Comparison of ENCODE assay signal across 8 cellular contexts in the genomic region with DNA sequence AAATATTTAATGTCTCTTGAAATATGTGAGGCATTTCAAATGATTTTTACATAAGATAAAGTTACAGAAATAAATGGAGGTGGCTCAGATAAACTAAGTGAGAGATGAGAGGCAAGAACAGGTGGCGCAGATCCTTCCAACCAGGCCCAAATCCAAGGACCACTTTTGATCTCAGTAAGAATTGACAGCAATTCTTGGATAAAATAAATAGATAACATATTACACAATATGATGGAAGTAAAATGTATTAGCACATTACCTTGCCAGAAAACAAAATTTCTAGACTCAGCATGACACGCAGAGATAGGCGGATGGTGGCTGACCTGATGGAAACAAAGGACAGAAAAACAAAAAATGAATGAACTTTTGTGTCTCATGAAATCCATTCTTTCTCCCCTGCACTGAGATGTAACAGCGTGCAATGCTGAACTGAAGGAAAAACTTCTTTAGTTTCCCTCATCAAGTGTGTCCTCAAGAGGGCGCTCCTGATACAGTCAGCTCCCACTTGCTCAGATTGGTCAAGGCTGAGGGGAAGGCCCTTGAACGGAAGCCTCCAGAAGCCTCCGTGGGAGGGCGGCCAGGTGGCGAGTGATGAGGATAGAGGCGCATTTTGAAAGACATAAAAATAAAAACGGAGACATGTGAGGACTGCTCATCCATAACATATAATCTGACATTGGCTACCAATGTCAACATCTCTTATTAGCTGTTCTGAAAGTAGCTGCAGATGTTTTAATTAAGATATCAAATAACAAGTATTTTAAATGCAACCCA.
DNase-seq lines count a peak whose midpoint lies in the region; ATAC-seq and TF ChIP-seq lines count a peak whose summit lies in the region.

No MANE protein-coding gene starts in this region.

- ATAC-seq in GM18907 (IDR thresholded peaks at IDR 0.05; ENCODE audit: unreplicated experiment) (peak; percentile 60), HG03135 (IDR thresholded peaks at IDR 0.05; ENCODE audit: unreplicated experiment) (peak; percentile 74), activated B cell treated with CpG ODN at 0.5 μM for 24 hours (ENCODE audit: low read depth) (peak; percentile 56)

- H3K9me3 Mint-ChIP-seq in activated B cell treated with CpG ODN at 0.5 μM for 24 hours = no peaks in the 10 kb centered on the region

- H3K9ac ChIP-seq in mammary epithelial cell (ENCODE audit: insufficient read depth, low read length) = peak overlapping the region; percentile 57

- peak overlapping the region; percentile 45 for H2AFZ ChIP-seq in mammary epithelial cell (ENCODE audit: low read depth, low read length)

- H3K4me3 ChIP-seq in AG10803 (ENCODE audit: low read length) = no peak overlapping the region
- H3K4me3 ChIP-seq in mammary epithelial cell (replicated peaks in 1 of 3; ENCODE audit: insufficient read depth in 1 of 3, low read depth in 2 of 3, low read length in 3 of 3) = no peak overlapping the region

- dilution Hi-C loops in mammary epithelial cell (cut with HindIII; ENCODE audit: low sequenced_read_pairs) = no loop called here

- H3K36me3 Mint-ChIP-seq in activated B cell treated with CpG ODN at 0.5 μM for 24 hours (ENCODE audit: low read depth) = peaks cover 32% of the 10 kb centered on the region

- H3K27ac ChIP-seq in mammary epithelial cell (ENCODE audit: insufficient read depth, low read depth, low read length) = peak overlapping the region; percentile 98

- in situ Hi-C loops in mammary epithelial cell (cut with MboI; ENCODE audit: low sequenced_read_pairs in 2 of 2) = loop anchor here (5.0 to 10.0 kb wide), 3 partner anchors 165 to 272 kb away; a partner anchor contains a TSS

- H3K4me2 ChIP-seq in mammary epithelial cell (ENCODE audit: insufficient read depth, low read depth, low read length) = peak overlapping the region; percentile 50

- H3K4me1 Mint-ChIP-seq in activated B cell treated with CpG ODN at 0.5 μM for 24 hours = peaks cover 40% of the 10 kb centered on the region

- 19% methylated on average over 10 of the region's 11 CpGs for WGBS in mammary epithelial cell (ENCODE audit: low coverage, missing lambda C conversion rate)

- BruUV-seq in mammary epithelial cell (replicated peaks; lab: Mats Ljungman, UMichigan) = no TSS peak

- H3K36me3 ChIP-seq in mammary epithelial cell (ENCODE audit: insufficient read depth, low read length) = peaks cover 16% of the 10 kb centered on the region

- no peaks in the 10 kb centered on the region for H4K20me1 ChIP-seq in mammary epithelial cell (ENCODE audit: insufficient read depth, low read length)

- peak; percentile 98 for TF ChIP-seq CTCF in AG10803 (conservative IDR thresholded peaks at IDR 0.05; ENCODE audit: low read length)
- TF ChIP-seq CTCF in activated B cell treated with CpG ODN at 0.5 μM for 24 hours (IDR thresholded peaks at IDR 0.05) = peak; percentile 74
- TF ChIP-seq CTCF in mammary epithelial cell (conservative IDR thresholded peaks at IDR 0.05 in 1 of 2, IDR thresholded peaks at IDR 0.05 in 1 of 2; ENCODE audit: extremely low read depth in 1 of 2, insufficient read depth in 1 of 2, low read depth in 1 of 2, low read length in 2 of 2) = peak; percentile 94

- H3K27me3 ChIP-seq in mammary epithelial cell (ENCODE audit: insufficient read depth, low read length) = no peaks in the 10 kb centered on the region

- peaks cover 8% of the 10 kb centered on the region for H3K79me2 ChIP-seq in mammary epithelial cell (ENCODE audit: insufficient read depth, low read length)

- H3K4me3 Mint-ChIP-seq in activated B cell treated with CpG ODN at 0.5 μM for 24 hours = peak overlapping the region; percentile 80

- POLR2A ChIA-PET in activated B cell treated with CpG ODN at 0.5 μM for 24 hours (lab: Charles Lee) = interaction anchor here (0.6 to 4.3 kb wide), 14 partner anchors 13 to 305 kb away, joined by 3 to 62 read pairs (median 4); a partner anchor contains a TSS

- peak overlapping the region; percentile 94 for H3K27ac Mint-ChIP-seq in activated B cell treated with CpG ODN at 0.5 μM for 24 hours

- intact Hi-C loops in activated B cell treated with CpG ODN at 0.5 μM for 24 hours (cut with micrococcal nuclease) = loop anchor here (1.0 to 10.0 kb wide), 6 partner anchors 91 to 1445 kb away; a partner anchor contains a TSS
- intact Hi-C loops in mammary epithelial cell (cut with micrococcal nuclease) = loop anchor here (1.0 to 5.0 kb wide), 8 partner anchors 38 to 273 kb away; a partner anchor contains a TSS

- no peaks in the 10 kb centered on the region for H3K9me3 ChIP-seq in mammary epithelial cell (replicated peaks; ENCODE audit: insufficient read depth, low read length)

- no peaks in the 10 kb centered on the region for H3K27me3 Mint-ChIP-seq in activated B cell treated with CpG ODN at 0.5 μM for 24 hours

- peaks cover 36% of the 10 kb centered on the region for H3K4me1 ChIP-seq in mammary epithelial cell (ENCODE audit: insufficient read depth, low read length)

- DNase-seq in AG10803 (ENCODE audit: low read depth) (peak; percentile 86), NCI-H2196 (lab: John Stamatoyannopoulos, UW; ENCODE audit: unreplicated experiment) (peak; percentile 69), activated B cell treated with CpG ODN at 0.5 μM for 24 hours (peak; percentile 45), mammary epithelial cell (peak; percentile 82), kidney glomerular epithelial cell (lab: John Stamatoyannopoulos, UW) (peak; percentile 77)
- peak; percentile 75 to 79 for DNase-seq in stimulated activated CD4-positive, alpha-beta T cell treated with anti-CD3 and anti-CD28 coated beads, Interleukin-2, amount 100 ng/mL, for 48 hours

- CTCF ChIA-PET in activated B cell treated with CpG ODN at 0.5 μM for 24 hours (lab: Charles Lee) = interaction anchor here (0.7 to 5.0 kb wide), 31 partner anchors 8 to 306 kb away, joined by 3 to 85 read pairs (median 5); a partner anchor contains a TSS
- CTCF ChIA-PET in mammary epithelial cell (lab: Charles Lee; ENCODE audit: low non-redundant PET) = interaction anchor here (1.3 kb wide), 1 partner anchor 159 kb away, joined by 9 read pairs; no protein-coding TSS in a partner anchor
